Comparison of ENCODE assay signal across 28 cellular contexts in genomic region chr4:24984602-24985532, GRCh38. TPM values are rescaled to one million over a fixed set of nuclear protein-coding genes. Genes with fewer than 3 reads are reported as not detected.
DNase-seq lines count a peak whose midpoint lies in the region; ATAC-seq, FAIRE-seq and TF ChIP-seq lines count a peak whose summit lies in the region.
"Had no signal": no experiment of that assay in that cellular context is flagged by ENCODE, and none has a peak within 500 bp of the region (broad histone marks: within the 10 kb centered on the region; RNA-seq: fewer than 3 reads in every experiment).

No MANE protein-coding gene starts in this region.

- intact Hi-C loops in HepG2 (cut with micrococcal nuclease; ENCODE audit: unreplicated experiment) (no loop called here), right lobe of liver (cut with DNase I) (no loop called here), PC-9 (cut with micrococcal nuclease; ENCODE audit: unreplicated experiment) (loop anchor here (5.0 kb wide), 2 partner anchors 382 to 498 kb away; no protein-coding TSS in a partner anchor), esophagus muscularis mucosa (cut with DNase I) (loop anchor here (5.0 kb wide), 2 partner anchors 52 to 188 kb away; partner anchors contain the start of gene SOD3), spleen (cut with DNase I; ENCODE audit: low total_unique reads) (no loop called here)

- H3K4me3 Mint-ChIP-seq in WTC11 (no peak overlapping the region), glutamatergic neuron (ENCODE audit: unreplicated experiment) (no peak overlapping the region)
- H3K4me3 Mint-ChIP-seq: activated CD4-positive, alpha-beta T cell treated with anti-CD3 and anti-CD28 coated beads for 36 hours; CD4-positive, CD25-positive, alpha-beta regulatory T cell; naive B cell; stimulated activated memory B cell treated with anti-CD40 and anti-IgM and Interleukin-4, amounts not matched to agents 10 μg/mL and 1 μg/mL and 100 μg/mL, for 72 hours had no signal

- H4K20me1 ChIP-seq in HepG2 (ENCODE audit: insufficient read depth, low read length) (no peaks in the 10 kb centered on the region), PC-9 (ENCODE audit: insufficient read depth) (no peaks in the 10 kb centered on the region)

- TF ChIP-seq POLR2A in HepG2 (IDR thresholded peaks at IDR 0.05; ENCODE audit: insufficient read depth in 1 of 2, low read depth in 2 of 2, low read length in 2 of 2) = no peak
- no peak for TF ChIP-seq POLR2A in right lobe of liver (IDR thresholded peaks at IDR 0.05)
- no peak for TF ChIP-seq POLR2A in esophagus muscularis mucosa (IDR thresholded peaks at IDR 0.05; ENCODE audit: low read depth)
- TF ChIP-seq POLR2A in spleen (IDR thresholded peaks at IDR 0.05) = no peak

- H3K36me3 ChIP-seq in HepG2 (replicated peaks in 1 of 2; ENCODE audit: control insufficient read depth in 1 of 2, insufficient read depth in 2 of 2, low read length in 2 of 2) = no peaks in the 10 kb centered on the region
- no peaks in the 10 kb centered on the region for H3K36me3 ChIP-seq in right lobe of liver
- no peaks in the 10 kb centered on the region for H3K36me3 ChIP-seq in PC-9 (ENCODE audit: low read depth)
- no peaks in the 10 kb centered on the region for H3K36me3 ChIP-seq in esophagus muscularis mucosa
- H3K36me3 ChIP-seq in spleen = no peaks in the 10 kb centered on the region
- H3K36me3 ChIP-seq: ovary, Peyer's patch, thoracic aorta had no signal

- ATAC-seq in HepG2 (peak; percentile 67), right lobe of liver (no peak), WTC11 (peak; percentile 45)
- ATAC-seq: activated CD4-positive, alpha-beta T cell treated with anti-CD3 and anti-CD28 coated beads for 36 hours; activated naive CD4-positive, alpha-beta T cell treated with anti-CD3 and anti-CD28 coated beads, Interleukin-2, amount 50 U/mL, for 72 hours; stimulated activated memory B cell treated with anti-CD40 and anti-IgM and Interleukin-4, amounts not matched to agents 10 μg/mL and 1 μg/mL and 100 μg/mL, for 72 hours had no signal

- H3K4me1 Mint-ChIP-seq in WTC11 (peaks cover 34% of the 10 kb centered on the region), glutamatergic neuron (ENCODE audit: low read depth, unreplicated experiment) (peaks cover 5% of the 10 kb centered on the region)

- POLR2A ChIA-PET in HepG2 (lab: Yijun Ruan, JAX) = no interaction called here
- POLR2A ChIA-PET in WTC11 (lab: Charles Lee) = no interaction called here
- POLR2A ChIA-PET in PC-9 (lab: Charles Lee; ENCODE audit: unreplicated experiment) = no interaction called here

- CTCF ChIA-PET in HepG2 (lab: Yijun Ruan, JAX; ENCODE audit: low intra/inter-chr PET ratio, low total read pairs) = no interaction called here
- CTCF ChIA-PET in WTC11 (lab: Charles Lee) = interaction anchor here (0.7 to 1.5 kb wide), 5 partner anchors 8 to 333 kb away, joined by 3 to 5 read pairs (median 3); no protein-coding TSS in a partner anchor
- CTCF ChIA-PET in PC-9 (lab: Charles Lee) = no interaction called here

- no peaks in the 10 kb centered on the region for H3F3A ChIP-seq in PC-9 (ENCODE audit: insufficient read depth, low read depth)

- WGBS in HepG2 (ENCODE audit: low lambda C conversion rate) = 0% methylated on average over 6 of the region's 6 CpGs
- WGBS in right lobe of liver (ENCODE audit: insufficient coverage, low coverage, low lambda C conversion rate, missing lambda C conversion rate) = 62% methylated on average over 5 of the region's 6 CpGs
- WGBS in esophagus muscularis mucosa = 57% methylated on average over 5 of the region's 6 CpGs
- 59 to 89% (median 77%) methylated on average over 6 of the region's 6 CpGs for WGBS in spleen, 5 donors

- H3K27me3 Mint-ChIP-seq in WTC11 (ENCODE audit: low read depth) (peaks cover 12% of the 10 kb centered on the region), glutamatergic neuron (ENCODE audit: unreplicated experiment) (peaks cover 1% of the 10 kb centered on the region)
- H3K27me3 Mint-ChIP-seq: activated CD4-positive, alpha-beta T cell treated with anti-CD3 and anti-CD28 coated beads for 36 hours had no signal

- TF ChIP-seq EP300 in HepG2 (IDR thresholded peaks at IDR 0.05; ENCODE audit: low read depth in 2 of 2, low read length in 2 of 2) (no peak), HepG2 (CRISPR knock-in tag; IDR thresholded peaks at IDR 0.05; ENCODE audit: borderline replicate concordance) (no peak), esophagus muscularis mucosa (IDR thresholded peaks at IDR 0.05) (no peak)

- no peak overlapping the region for H3K9ac ChIP-seq in HepG2 (ENCODE audit: insufficient read depth, low read depth, low read length)

- TF ChIP-seq RAD21 in HepG2 (CRISPR knock-in tag; IDR thresholded peaks at IDR 0.05) = no peak

- H3K27ac ChIP-seq in HepG2 (ENCODE audit: extremely low read length, insufficient read depth, low read length) (no peak overlapping the region), right lobe of liver (no peak overlapping the region), PC-9 (no peak overlapping the region), esophagus muscularis mucosa (replicated peaks in 1 of 4) (peak overlapping the region in 1 of 4 donors; percentile 50), spleen (no peak overlapping the region)
- H3K27ac ChIP-seq: ovary, Peyer's patch, thoracic aorta had no signal

- H3K36me3 Mint-ChIP-seq in WTC11 (peaks cover 10% of the 10 kb centered on the region; the same call in 1 of the 2 replicates), glutamatergic neuron (ENCODE audit: unreplicated experiment) (no peaks in the 10 kb centered on the region)
- H3K36me3 Mint-ChIP-seq: activated naive CD4-positive, alpha-beta T cell treated with anti-CD3 and anti-CD28 coated beads, Interleukin-2, amount 50 U/mL, for 72 hours; CD4-positive, CD25-positive, alpha-beta regulatory T cell; naive B cell; stimulated activated memory B cell treated with anti-CD40 and anti-IgM and Interleukin-4, amounts not matched to agents 10 μg/mL and 1 μg/mL and 100 μg/mL, for 72 hours had no signal

- H3K4me1 ChIP-seq in HepG2 (ENCODE audit: insufficient read depth, low read length) = no peaks in the 10 kb centered on the region
- peaks cover 0 to 3% (median 0%) of the 10 kb centered on the region in 4 donors for H3K4me1 ChIP-seq in right lobe of liver
- H3K4me1 ChIP-seq in PC-9 (replicated peaks; ENCODE audit: insufficient read depth) = no peaks in the 10 kb centered on the region; the same call in 1 of the 2 replicates
- peaks cover 16 to 32% (median 29%) of the 10 kb centered on the region in 4 donors for H3K4me1 ChIP-seq in esophagus muscularis mucosa
- peaks cover 0 to 8% (median 3%) of the 10 kb centered on the region in 6 donors for H3K4me1 ChIP-seq in spleen
- H3K4me1 ChIP-seq: Peyer's patch had no signal

- in situ Hi-C loops in HepG2 (cut with HindIII; ENCODE audit: extremely low pct_ligation_motif_present, low pct_unique_long_range_greater_than_20kb) = loop anchor here (25.0 kb wide), 2 partner anchors 377 to 498 kb away; no protein-coding TSS in a partner anchor

- H3K4me3 ChIP-seq in HepG2 (replicated peaks in 1 of 3; ENCODE audit: insufficient read depth in 1 of 3, low read depth in 2 of 3, low read length in 3 of 3) = no peak overlapping the region
- H3K4me3 ChIP-seq in right lobe of liver = no peak overlapping the region
- H3K4me3 ChIP-seq in PC-9 = no peak overlapping the region
- no peak overlapping the region for H3K4me3 ChIP-seq in esophagus muscularis mucosa
- no peak overlapping the region for H3K4me3 ChIP-seq in spleen
- H3K4me3 ChIP-seq: ovary, Peyer's patch, thoracic aorta had no signal

- H3K9me2 ChIP-seq in PC-9 (ENCODE audit: insufficient read depth) = no peaks in the 10 kb centered on the region

- DNase-seq in HepG2 (ENCODE audit: low spot score) (no peak), right lobe of liver (no peak), WTC11 (ENCODE audit: low spot score) (peak; percentile 26), glutamatergic neuron (peak; percentile 19), PC-9 (no peak), UCSD-AML1 (lab: John Stamatoyannopoulos, UW; ENCODE audit: unreplicated experiment) (no peak), esophagus muscularis mucosa (ENCODE audit: extremely low spot score) (no peak), spleen (no peak)
- DNase-seq: activated CD4-positive, alpha-beta T cell treated with anti-CD3 and anti-CD28 coated beads for 36 hours; CD4-positive, CD25-positive, alpha-beta regulatory T cell; DMS 273 treated with DMSO at 0.1 percent for 48 hours; hypothalamus; KG1; kidney; mesenchymal stem cell; naive B cell; NCI-H1694; NCI-H226; NCI-H82; ovary; Peyer's patch had no signal

- H3K27ac Mint-ChIP-seq in WTC11 = no peak overlapping the region
- no peak overlapping the region for H3K27ac Mint-ChIP-seq in glutamatergic neuron (ENCODE audit: unreplicated experiment)
- H3K27ac Mint-ChIP-seq: activated CD4-positive, alpha-beta T cell treated with anti-CD3 and anti-CD28 coated beads for 36 hours; activated naive CD4-positive, alpha-beta T cell treated with anti-CD3 and anti-CD28 coated beads, Interleukin-2, amount 50 U/mL, for 72 hours; CD4-positive, CD25-positive, alpha-beta regulatory T cell; naive B cell; stimulated activated memory B cell treated with anti-CD40 and anti-IgM and Interleukin-4, amounts not matched to agents 10 μg/mL and 1 μg/mL and 100 μg/mL, for 72 hours had no signal

- TF ChIP-seq CTCF in HepG2 (CRISPR knock-in tag; IDR thresholded peaks at IDR 0.05) = no peak
- TF ChIP-seq CTCF in right lobe of liver (IDR thresholded peaks at IDR 0.05) = no peak
- no peak for TF ChIP-seq CTCF in WTC11 (IDR thresholded peaks at IDR 0.05)
- peak; percentile 45 for TF ChIP-seq CTCF in glutamatergic neuron (IDR thresholded peaks at IDR 0.05; ENCODE audit: partially characterized antibody, unreplicated experiment)
- no peak for TF ChIP-seq CTCF in PC-9 (conservative IDR thresholded peaks at IDR 0.05)
- TF ChIP-seq CTCF in esophagus muscularis mucosa (IDR thresholded peaks at IDR 0.05) = peak in 1 of 3 experiments; percentile 12
- TF ChIP-seq CTCF in spleen (IDR thresholded peaks at IDR 0.05 in 8 of 11, conservative IDR thresholded peaks at IDR 0.05 in 3 of 11) = no peak

- H3K4me2 ChIP-seq in HepG2 (ENCODE audit: low read depth, low read length) = no peak overlapping the region
- H3K4me2 ChIP-seq in PC-9 = no peak overlapping the region

- H3K9me3 ChIP-seq in HepG2 (ENCODE audit: low read length) = no peaks in the 10 kb centered on the region
- H3K9me3 ChIP-seq in right lobe of liver = no peaks in the 10 kb centered on the region
- no peaks in the 10 kb centered on the region for H3K9me3 ChIP-seq in PC-9 (ENCODE audit: insufficient read depth, low read depth)
- peaks cover 0 to 6% (median 0%) of the 10 kb centered on the region in 4 donors for H3K9me3 ChIP-seq in esophagus muscularis mucosa
- peaks cover 0 to 4% (median 0%) of the 10 kb centered on the region in 8 donors for H3K9me3 ChIP-seq in spleen
- H3K9me3 ChIP-seq: ovary, Peyer's patch, thoracic aorta had no signal

- no peaks in the 10 kb centered on the region for H3K79me2 ChIP-seq in HepG2 (ENCODE audit: insufficient read depth, low read length)
- no peaks in the 10 kb centered on the region for H3K79me2 ChIP-seq in PC-9 (ENCODE audit: low read depth)

- BruUV-seq in HepG2 (replicated peaks; lab: Mats Ljungman, UMichigan) (no TSS peak), PC-9 (replicated peaks; lab: Mats Ljungman, UMichigan) (no TSS peak)

- H3K27me3 ChIP-seq in HepG2 (ENCODE audit: control insufficient read depth in 1 of 2, insufficient read depth in 2 of 2, low read length in 2 of 2) (0 out of 5 replicates have a peak, but pooled peaks cover 0 to 3% of the 10 kb centered on the region in 2 experiments), right lobe of liver (no peaks in the 10 kb centered on the region), PC-9 (ENCODE audit: insufficient read depth, low read depth) (no peaks in the 10 kb centered on the region), esophagus muscularis mucosa (no peaks in the 10 kb centered on the region), spleen (replicated peaks in 1 of 7) (peaks cover 0 to under 1% (median 0%) of the 10 kb centered on the region in 7 donors)
- H3K27me3 ChIP-seq: ovary, Peyer's patch had no signal

- H2AFZ ChIP-seq in HepG2 (ENCODE audit: low read length) (no peak overlapping the region), PC-9 (no peak overlapping the region)

- peaks cover 12% of the 10 kb centered on the region for H3K9me3 Mint-ChIP-seq in WTC11
- H3K9me3 Mint-ChIP-seq in glutamatergic neuron (ENCODE audit: unreplicated experiment) = peaks cover 4% of the 10 kb centered on the region
- H3K9me3 Mint-ChIP-seq: activated naive CD4-positive, alpha-beta T cell treated with anti-CD3 and anti-CD28 coated beads, Interleukin-2, amount 50 U/mL, for 72 hours; stimulated activated memory B cell treated with anti-CD40 and anti-IgM and Interleukin-4, amounts not matched to agents 10 μg/mL and 1 μg/mL and 100 μg/mL, for 72 hours had no signal

- no peak for FAIRE-seq in HepG2 (lab: Jason Lieb, UNC)
- FAIRE-seq: astrocyte, colon, G401.6, GM12891, kidney had no signal

RNA-seq across cellular contexts. Expression of gene LGI2, which starts 45.9 kb away (rescaled TPM):
- total RNA-seq in HepG2 (2016; rRNA removed; fragmentation: Illumina TruSeq; extraction: Trizol) (not detected in 2 replicates), right lobe of liver (under 1 TPM in 4 of 6 experiments, not detected in 2; 0.05 to 0.38 (median 0.22) TPM), WTC11 (2021) (5.8 to 12.2 TPM (median 8.3 TPM) in 3 replicates), glutamatergic neuron (ENCODE audit: unreplicated experiment) (20.5 TPM), PC-9 (2021) (not detected in 2 replicates), esophagus muscularis mucosa (10 to 100 TPM in 2 of 4 donors, 1 to 10 TPM in 2; 4.6 to 13.7 (median 9.7) TPM), spleen (1 to 10 TPM in 2 of 7 donors, under 1 TPM in 5; 0.17 to 2.7 (median 0.51) TPM)
- total RNA-seq in HepG2 (2016; cell fraction: cytosol; rRNA removed; fragmentation: Illumina TruSeq; extraction: Trizol; ENCODE audit: low read depth) = not detected in 2 replicates
- total RNA-seq in HepG2 (2016; cell fraction: insoluble cytoplasmic fraction; rRNA removed; fragmentation: Illumina TruSeq; extraction: Trizol) = not detected in 2 replicates
- total RNA-seq in HepG2 (2016; cell fraction: membrane; rRNA removed; fragmentation: Illumina TruSeq; extraction: Trizol) = not detected in 2 replicates
- total RNA-seq in HepG2 (2016; cell fraction: nucleus; rRNA removed; fragmentation: Illumina TruSeq; extraction: Trizol) = not detected in 2 replicates
- polyA plus RNA-seq in HepG2 (2011; rRNA removed) (not detected in 2 replicates), spleen (1 to 10 TPM in 2 of 3 donors, under 1 TPM in 1; 0.83 to 1.4 (median 1.2) TPM)
- polyA plus RNA-seq in HepG2 (2011; cell fraction: cytosol; rRNA removed) = not detected in 2 replicates
- polyA plus RNA-seq in HepG2 (2011; cell fraction: nucleus; rRNA removed) = not detected in 2 replicates
- polyA plus RNA-seq in HepG2 (2012) = not detected in 2 replicates
- not detected in 2 replicates for polyA plus RNA-seq in HepG2 (2016; cell fraction: cytosol; fragmentation: Illumina TruSeq; extraction: Trizol; ENCODE audit: low read depth)
- not detected in 2 replicates for polyA plus RNA-seq in HepG2 (2016; cell fraction: insoluble cytoplasmic fraction; fragmentation: Illumina TruSeq; extraction: Trizol; ENCODE audit: low read depth)
- polyA plus RNA-seq in HepG2 (2016; cell fraction: membrane; fragmentation: Illumina TruSeq; extraction: Trizol; ENCODE audit: low read depth) = not detected in 2 replicates
- not detected in 2 replicates for polyA plus RNA-seq in HepG2 (2016; cell fraction: nucleus; fragmentation: Illumina TruSeq; extraction: Trizol; ENCODE audit: insufficient read depth, low read depth)
- not detected in 2 replicates for polyA minus RNA-seq in HepG2 (2011; rRNA and poly(A)+ RNA removed; ENCODE audit: low replicate concordance)
- not detected in 2 replicates for polyA minus RNA-seq in HepG2 (2011; cell fraction: cytosol; rRNA and poly(A)+ RNA removed)
- polyA minus RNA-seq in HepG2 (2011; cell fraction: nucleus; rRNA and poly(A)+ RNA removed) = not detected in 2 replicates
- total RNA-seq: activated CD4-positive, alpha-beta T cell treated with anti-CD3 and anti-CD28 coated beads for 36 hours; activated naive CD4-positive, alpha-beta T cell treated with anti-CD3 and anti-CD28 coated beads, Interleukin-2, amount 50 U/mL, for 72 hours; CD4-positive, CD25-positive, alpha-beta regulatory T cell had no signal
- polyA plus RNA-seq: CD4-positive, CD25-positive, alpha-beta regulatory T cell had no signal

Comparison
In these comparisons a context has a peak if more than half of its experiments do, and no peak if none do; other contexts are left out.
1. ATAC-seq: peak in HepG2 (single experiment) and WTC11 (single experiment); none in right lobe of liver (0 of 4).
2. DNase-seq: peak in WTC11 (single experiment) and glutamatergic neuron (single experiment); none in HepG2 (single experiment), right lobe of liver (0 of 3), PC-9 (0 of 2), UCSD-AML1 (single experiment), esophagus muscularis mucosa (single experiment) and spleen (single experiment).
3. intact Hi-C loops: an anchor here in PC-9 (5.0 kb wide) and esophagus muscularis mucosa (5.0 kb wide); none called in HepG2, right lobe of liver and spleen.